Comparison of ENCODE assay signal across 8 cellular contexts in the genomic region with DNA sequence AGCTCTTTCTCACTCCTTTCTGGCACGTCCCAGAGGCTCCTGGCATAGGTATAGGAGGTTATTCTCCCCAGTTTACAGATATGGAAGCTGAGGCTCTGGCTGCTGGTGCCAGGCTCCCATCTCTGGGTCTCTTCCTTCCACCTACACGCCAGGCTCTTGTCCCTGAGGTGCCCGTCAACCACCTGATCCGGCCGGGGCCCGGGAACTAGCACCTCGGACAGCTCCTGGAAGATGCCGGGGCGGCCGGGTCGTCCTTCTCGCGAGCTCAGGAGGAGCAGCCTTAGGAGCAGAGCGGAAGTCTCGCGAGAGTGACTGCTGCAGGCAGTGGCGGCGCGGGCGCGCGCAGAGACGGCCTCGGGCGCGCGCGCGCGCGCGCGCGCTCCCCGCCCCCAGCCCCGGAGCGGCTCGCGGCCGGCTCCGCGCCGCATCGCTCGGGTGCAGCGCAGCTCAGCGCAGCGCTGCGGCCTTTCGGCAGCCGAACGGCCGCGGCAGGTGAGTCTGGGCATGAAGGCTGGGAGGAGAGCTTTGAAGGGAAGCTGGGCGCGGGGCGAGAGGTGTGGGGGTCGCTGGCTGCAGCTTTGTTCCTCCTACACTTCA. TPM values are rescaled to one million over a fixed set of nuclear protein-coding genes. Genes with fewer than 3 reads are reported as not detected.
DNase-seq lines count a peak whose midpoint lies in the region; ATAC-seq and TF ChIP-seq lines count a peak whose summit lies in the region.

A gene with protein sequence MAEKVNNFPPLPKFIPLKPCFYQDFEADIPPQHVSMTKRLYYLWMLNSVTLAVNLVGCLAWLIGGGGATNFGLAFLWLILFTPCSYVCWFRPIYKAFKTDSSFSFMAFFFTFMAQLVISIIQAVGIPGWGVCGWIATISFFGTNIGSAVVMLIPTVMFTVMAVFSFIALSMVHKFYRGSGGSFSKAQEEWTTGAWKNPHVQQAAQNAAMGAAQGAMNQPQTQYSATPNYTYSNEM (plus strand): TSS at position 382 of the 597 bp plus-strand sequence. CDS start 16,277 bp downstream, outside the sequence.

- 0 to 1% methylated on average over 57 to 58 of the region's 58 CpGs for WGBS in ectodermal cell, 2 experiments
- WGBS in right lobe of liver (ENCODE audit: insufficient coverage, low coverage, low lambda C conversion rate, missing lambda C conversion rate), result 2% methylated on average over 17 of the region's 58 CpGs

- TF ChIP-seq POLR2A in right lobe of liver (IDR thresholded peaks at IDR 0.05), result peak; percentile 19

- H3K27me3 Mint-ChIP-seq in activated CD8-positive, alpha-beta T cell treated with anti-CD3 and anti-CD28 coated beads, Interleukin-2, amount 10 ng/mL, durations not matched to agents 7 days and 5 days (ENCODE audit: low read depth), result peaks cover 36% of the 10 kb centered on the region

- no peak within 1 kb of the TSS for H3K27ac Mint-ChIP-seq in activated CD8-positive, alpha-beta T cell treated with anti-CD3 and anti-CD28 coated beads, Interleukin-2, amount 10 ng/mL, durations not matched to agents 7 days and 5 days

- H3K4me3 Mint-ChIP-seq in activated CD8-positive, alpha-beta T cell treated with anti-CD3 and anti-CD28 coated beads, Interleukin-2, amount 10 ng/mL, durations not matched to agents 7 days and 5 days, result peak within 1 kb of the TSS; percentile 62

- intact Hi-C loops in right lobe of liver (cut with DNase I), result no loop called here

- TF ChIP-seq CTCF in 22Rv1 (IDR thresholded peaks at IDR 0.05) (no peak), right lobe of liver (IDR thresholded peaks at IDR 0.05) (no peak)

- POLR2A ChIA-PET in activated CD8-positive, alpha-beta T cell treated with anti-CD3 and anti-CD28 coated beads, Interleukin-2, amount 10 ng/mL, durations not matched to agents 7 days and 5 days (lab: Charles Lee), result interaction anchor here (0.8 kb wide), 1 partner anchor 17 kb away, joined by 3 read pairs; no protein-coding TSS in a partner anchor

- H3K4me1 ChIP-seq in ectodermal cell (ENCODE audit: control insufficient read depth, insufficient read depth, low read length), result peaks cover 4% of the 10 kb centered on the region
- peaks cover 0 to 5% (median 0%) of the 10 kb centered on the region in 4 donors for H3K4me1 ChIP-seq in right lobe of liver

- H3K4me1 Mint-ChIP-seq in activated CD8-positive, alpha-beta T cell treated with anti-CD3 and anti-CD28 coated beads, Interleukin-2, amount 10 ng/mL, durations not matched to agents 7 days and 5 days (ENCODE audit: low read depth), result peaks cover 14% of the 10 kb centered on the region

- H3K9me3 Mint-ChIP-seq in activated CD8-positive, alpha-beta T cell treated with anti-CD3 and anti-CD28 coated beads, Interleukin-2, amount 10 ng/mL, durations not matched to agents 7 days and 5 days (ENCODE audit: insufficient read depth), result no peaks in the 10 kb centered on the region

- peak within 1 kb of the TSS; percentile 87 for H3K27ac ChIP-seq in 22Rv1
- no peak within 1 kb of the TSS for H3K27ac ChIP-seq in ectodermal cell (ENCODE audit: insufficient read depth, low read depth, low read length, poor library complexity, severe bottlenecking)
- H3K27ac ChIP-seq in right lobe of liver, result no peak within 1 kb of the TSS

- no peaks in the 10 kb centered on the region for H3K36me3 Mint-ChIP-seq in activated CD8-positive, alpha-beta T cell treated with anti-CD3 and anti-CD28 coated beads, Interleukin-2, amount 10 ng/mL, durations not matched to agents 7 days and 5 days (ENCODE audit: low read depth)

- H3K36me3 ChIP-seq in ectodermal cell (ENCODE audit: control insufficient read depth, insufficient read depth, low read length) (no peaks in the 10 kb centered on the region), right lobe of liver (no peaks in the 10 kb centered on the region)

- DNase-seq in HPDE6-E6E7 (ENCODE audit: extremely low spot score), result peak; percentile 98
- peak; percentile 85 for DNase-seq in NCI-H82 treated with DMSO at 0.1 percent for 48 hours (lab: John Stamatoyannopoulos, UW; ENCODE audit: unreplicated experiment)
- DNase-seq in activated CD8-positive, alpha-beta T cell treated with anti-CD3 and anti-CD28 coated beads, Interleukin-2, amount 10 ng/mL, durations not matched to agents 7 days and 5 days, result peak; percentile 97
- DNase-seq in right lobe of liver, result peak; percentile 92 to 97 (median 93)
- peak; percentile 93 to 96 for DNase-seq in stimulated activated CD4-positive, alpha-beta T cell treated with anti-CD3 and anti-CD28 coated beads, Interleukin-2, amount 100 ng/mL, for 48 hours

- H3K9me3 ChIP-seq in ectodermal cell (ENCODE audit: control insufficient read depth, low read length), result no peaks in the 10 kb centered on the region
- H3K9me3 ChIP-seq in right lobe of liver, result no peaks in the 10 kb centered on the region

- ATAC-seq in GM18868 (IDR thresholded peaks at IDR 0.05; ENCODE audit: unreplicated experiment), result peak; percentile 76
- ATAC-seq in activated CD8-positive, alpha-beta T cell treated with anti-CD3 and anti-CD28 coated beads, Interleukin-2, amount 10 ng/mL, durations not matched to agents 7 days and 5 days, result peak; percentile 98
- ATAC-seq in right lobe of liver, result peak; percentile 90 to 99 (median 97)

- CTCF ChIA-PET in activated CD8-positive, alpha-beta T cell treated with anti-CD3 and anti-CD28 coated beads, Interleukin-2, amount 10 ng/mL, durations not matched to agents 7 days and 5 days (lab: Charles Lee), result interaction anchor here (0.7 to 2.1 kb wide), 6 partner anchors 16 to 361 kb away, joined by 3 to 5 read pairs (median 4); no protein-coding TSS in a partner anchor

- H3K4me3 ChIP-seq in ectodermal cell (ENCODE audit: insufficient read depth, low read depth, low read length) (peak within 1 kb of the TSS; percentile 74), right lobe of liver (peak within 1 kb of the TSS; percentile 45 to 88 (median 51))

- H3K27me3 ChIP-seq in ectodermal cell (ENCODE audit: control insufficient read depth, insufficient read depth, low read length, poor library complexity, severe bottlenecking), result peaks cover 23% of the 10 kb centered on the region
- no peaks in the 10 kb centered on the region for H3K27me3 ChIP-seq in right lobe of liver

RNA-seq across cellular contexts. Expression of the gene that starts here (rescaled TPM):
- 1 to 10 TPM; 1.1 TPM for total RNA-seq in activated CD8-positive, alpha-beta T cell treated with anti-CD3 and anti-CD28 coated beads, Interleukin-2, amount 10 ng/mL, durations not matched to agents 7 days and 5 days
- polyA plus RNA-seq in ectodermal cell (2013, experiment 1 of 4), result 27.5 TPM
- 26.4 TPM for polyA plus RNA-seq in ectodermal cell (2013, experiment 2 of 4)
- 19.9 TPM for polyA plus RNA-seq in ectodermal cell (2013, experiment 3 of 4)
- 23.9 TPM for polyA plus RNA-seq in ectodermal cell (2013, experiment 4 of 4)
- total RNA-seq in right lobe of liver, result 10 to 100 TPM in 3 of 6 experiments, 1 to 10 TPM in 2, under 1 TPM in 1; 0.53 to 15.7 (median 7.7) TPM
